Comparison of ENCODE assay signal across 11 cellular contexts in the genomic region with DNA sequence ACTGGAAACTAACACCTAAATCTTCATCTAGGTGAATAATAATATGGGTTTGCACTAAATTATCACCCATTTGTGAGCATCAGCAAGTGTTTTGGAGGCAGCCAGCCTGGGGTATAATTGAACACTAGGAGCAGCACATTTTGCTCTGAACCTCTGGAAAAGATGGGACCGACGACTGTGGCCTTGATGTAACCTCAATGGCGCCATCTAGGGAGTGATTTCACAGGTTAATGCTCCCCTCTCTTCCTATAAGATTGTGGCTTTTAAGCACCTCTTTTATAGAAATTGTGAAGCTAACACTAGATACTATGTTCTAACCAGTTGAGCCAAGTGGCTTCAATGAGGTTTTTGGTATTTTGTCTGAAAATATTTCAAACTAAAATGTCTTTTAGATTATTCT.
DNase-seq lines count a peak whose midpoint lies in the region; ATAC-seq and TF ChIP-seq lines count a peak whose summit lies in the region.
"Had no signal": no experiment of that assay in that cellular context is flagged by ENCODE, and none has a peak within 500 bp of the region (broad histone marks: within the 10 kb centered on the region; RNA-seq: fewer than 3 reads in every experiment).

No MANE protein-coding gene starts in this region.

- ATAC-seq in Panc1, result no peak; the same call in 1 of the 2 replicates
- peak in 3 of 4 donors; percentile 20 to 33 (median 26) for ATAC-seq in right lobe of liver
- no peak for ATAC-seq in sciatic nerve
- no peak for ATAC-seq in GM18861 (IDR thresholded peaks at IDR 0.05; ENCODE audit: unreplicated experiment)
- ATAC-seq in HG02571 (IDR thresholded peaks at IDR 0.05; ENCODE audit: unreplicated experiment), result no peak
- ATAC-seq: naive thymus-derived CD4-positive, alpha-beta T cell had no signal

- H3K27me3 ChIP-seq in Panc1 (ENCODE audit: control insufficient read depth, insufficient read depth, low read length), result no peaks in the 10 kb centered on the region; the same call in 1 of the 2 replicates
- H3K27me3 ChIP-seq in right lobe of liver, result no peaks in the 10 kb centered on the region

- TF ChIP-seq CTCF in GM10266 (IDR thresholded peaks at IDR 0.05; ENCODE audit: control insufficient read depth, insufficient read depth, low read depth, missing control alignments), result peak; percentile 39
- TF ChIP-seq CTCF in Panc1 (IDR thresholded peaks at IDR 0.05), result peak; percentile 56
- TF ChIP-seq CTCF in right lobe of liver (IDR thresholded peaks at IDR 0.05), result peak in 3 of 4 donors; percentile 10 to 27 (median 11)

- 4% methylated on average over 3 of the region's 3 CpGs for WGBS in right lobe of liver (ENCODE audit: insufficient coverage, low coverage, low lambda C conversion rate, missing lambda C conversion rate)

- no peaks in the 10 kb centered on the region for H3K9me3 Mint-ChIP-seq in activated T-helper 2 cell treated with anti-CD3 and anti-CD28 coated beads, Interferon-gamma antibody, Interleukin-2, Interleukin-4, amounts not matched to agents 10 μg/mL and 5 μg/mL and 100 μg/mL, durations not matched to agents 14 hours and 24 hours and 36 hours
- H3K9me3 Mint-ChIP-seq: T-helper 1 cell treated with Interleukin-12 subunit alpha and Interleukin-12 subunit beta and Interleukin-4 antibody, amounts not matched to agents 30 μg/mL and 1 μg/mL, for 36 hours had no signal

- peak; percentile 26 for DNase-seq in GM10266 (ENCODE audit: extremely low spot score)
- DNase-seq in NCI-H1048 (lab: John Stamatoyannopoulos, UW), result peak; percentile 57
- no peak for DNase-seq in Panc1 (ENCODE audit: low read depth, low spot score)
- no peak for DNase-seq in right lobe of liver
- DNase-seq in sciatic nerve (ENCODE audit: low spot score), result no peak
- no peak for DNase-seq in activated T-helper 2 cell treated with anti-CD3 and anti-CD28 coated beads, Interferon-gamma antibody, Interleukin-2, Interleukin-4, amounts not matched to agents 10 μg/mL and 5 μg/mL and 100 μg/mL, durations not matched to agents 14 hours and 24 hours and 36 hours (ENCODE audit: low spot score)
- DNase-seq: naive thymus-derived CD4-positive, alpha-beta T cell had no signal

- no peaks in the 10 kb centered on the region for H3K27me3 Mint-ChIP-seq in activated T-helper 2 cell treated with anti-CD3 and anti-CD28 coated beads, Interferon-gamma antibody, Interleukin-2, Interleukin-4, amounts not matched to agents 10 μg/mL and 5 μg/mL and 100 μg/mL, durations not matched to agents 14 hours and 24 hours and 36 hours (ENCODE audit: low read depth)
- H3K27me3 Mint-ChIP-seq: naive thymus-derived CD4-positive, alpha-beta T cell had no signal

- H3K27ac ChIP-seq in Panc1 (ENCODE audit: low read length) (no peak overlapping the region), right lobe of liver (no peak overlapping the region)
- H3K27ac ChIP-seq: thoracic aorta had no signal

- no peak for TF ChIP-seq POLR2A in right lobe of liver (IDR thresholded peaks at IDR 0.05)

- in situ Hi-C loops in Panc1 (cut with HindIII; ENCODE audit: low pct_unique_long_range_greater_than_20kb, low sequenced_read_pairs), result no loop called here

- POLR2A ChIA-PET in Panc1 (lab: Charles Lee), result no interaction called here

- H3K9me3 ChIP-seq in Panc1 (ENCODE audit: control insufficient read depth, insufficient read depth, low read depth, low read length) (no peaks in the 10 kb centered on the region), right lobe of liver (no peaks in the 10 kb centered on the region)
- H3K9me3 ChIP-seq: thoracic aorta had no signal

- H3K4me3 ChIP-seq in Panc1 (ENCODE audit: low read depth in 2 of 2, low read length in 2 of 2), result no peak overlapping the region
- no peak overlapping the region for H3K4me3 ChIP-seq in right lobe of liver
- H3K4me3 ChIP-seq: thoracic aorta had no signal

- CTCF ChIA-PET in Panc1 (lab: Charles Lee), result no interaction called here

- H3K4me1 ChIP-seq in Panc1 (ENCODE audit: control insufficient read depth, insufficient read depth, low read length) (no peaks in the 10 kb centered on the region), right lobe of liver (no peaks in the 10 kb centered on the region)

- H3K4me3 Mint-ChIP-seq in activated T-helper 2 cell treated with anti-CD3 and anti-CD28 coated beads, Interferon-gamma antibody, Interleukin-2, Interleukin-4, amounts not matched to agents 10 μg/mL and 5 μg/mL and 100 μg/mL, durations not matched to agents 14 hours and 24 hours and 36 hours (ENCODE audit: low read depth), result no peak overlapping the region
- H3K4me3 Mint-ChIP-seq: naive thymus-derived CD4-positive, alpha-beta T cell; T-helper 1 cell treated with Interleukin-12 subunit alpha and Interleukin-12 subunit beta and Interleukin-4 antibody, amounts not matched to agents 30 μg/mL and 1 μg/mL, for 36 hours had no signal

- BruUV-seq in Panc1 (replicated peaks; lab: Mats Ljungman, UMichigan), result no TSS peak

- no peaks in the 10 kb centered on the region for H3K4me1 Mint-ChIP-seq in activated T-helper 2 cell treated with anti-CD3 and anti-CD28 coated beads, Interferon-gamma antibody, Interleukin-2, Interleukin-4, amounts not matched to agents 10 μg/mL and 5 μg/mL and 100 μg/mL, durations not matched to agents 14 hours and 24 hours and 36 hours (ENCODE audit: low read depth)
- H3K4me1 Mint-ChIP-seq: naive thymus-derived CD4-positive, alpha-beta T cell had no signal

- intact Hi-C loops in Panc1 (cut with micrococcal nuclease; ENCODE audit: unreplicated experiment), result no loop called here
- intact Hi-C loops in right lobe of liver (cut with DNase I), result no loop called here
- intact Hi-C loops in sciatic nerve (cut with DNase I), result no loop called here
- intact Hi-C loops in activated T-helper 2 cell treated with anti-CD3 and anti-CD28 coated beads, Interferon-gamma antibody, Interleukin-2, Interleukin-4, amounts not matched to agents 10 μg/mL and 5 μg/mL and 100 μg/mL, durations not matched to agents 14 hours and 24 hours and 36 hours (cut with micrococcal nuclease), result no loop called here

- no peaks in the 10 kb centered on the region for H3K36me3 Mint-ChIP-seq in activated T-helper 2 cell treated with anti-CD3 and anti-CD28 coated beads, Interferon-gamma antibody, Interleukin-2, Interleukin-4, amounts not matched to agents 10 μg/mL and 5 μg/mL and 100 μg/mL, durations not matched to agents 14 hours and 24 hours and 36 hours (ENCODE audit: low read depth)
- H3K36me3 Mint-ChIP-seq: naive thymus-derived CD4-positive, alpha-beta T cell had no signal

- H3K27ac Mint-ChIP-seq in activated T-helper 2 cell treated with anti-CD3 and anti-CD28 coated beads, Interferon-gamma antibody, Interleukin-2, Interleukin-4, amounts not matched to agents 10 μg/mL and 5 μg/mL and 100 μg/mL, durations not matched to agents 14 hours and 24 hours and 36 hours, result no peak overlapping the region
- H3K27ac Mint-ChIP-seq: naive thymus-derived CD4-positive, alpha-beta T cell; T-helper 1 cell treated with Interleukin-12 subunit alpha and Interleukin-12 subunit beta and Interleukin-4 antibody, amounts not matched to agents 30 μg/mL and 1 μg/mL, for 36 hours had no signal

- H3K36me3 ChIP-seq in Panc1 (ENCODE audit: control insufficient read depth, insufficient read depth, low read length) (no peaks in the 10 kb centered on the region), right lobe of liver (no peaks in the 10 kb centered on the region)
- H3K36me3 ChIP-seq: thoracic aorta had no signal

Comparison
In these comparisons a context has a peak if more than half of its experiments do, and no peak if none do; other contexts are left out.
1. DNase-seq: peak in GM10266 (single experiment) and NCI-H1048 (single experiment); none in Panc1 (single experiment), right lobe of liver (0 of 3), sciatic nerve (single experiment) and activated T-helper 2 cell treated with anti-CD3 and anti-CD28 coated beads, Interferon-gamma antibody, Interleukin-2, Interleukin-4, amounts not matched to agents 10 μg/mL and 5 μg/mL and 100 μg/mL, durations not matched to agents 14 hours and 24 hours and 36 hours (single experiment).
2. ATAC-seq: peak in right lobe of liver (3 of 4); none in Panc1 (single experiment), sciatic nerve (single experiment), GM18861 (single experiment) and HG02571 (single experiment).
3. Peak in every context shown above with its lines, with median percentiles within 50 percentile points of each other: CTCF ChIP-seq.